Comparison of ENCODE assay signal across 1 cellular context in genomic region chr11:62394825-62395538, GRCh38.
TF ChIP-seq lines count a peak whose summit lies in the region.

No MANE protein-coding gene starts in this region.

TF ChIP-seq in K562, 482 proteins besides CTCF, POLR2A, EP300 and RAD21 (continued from another document and continues in another):
- TF ChIP-seq MGA (IDR thresholded peaks at IDR 0.05) = no peak
- TF ChIP-seq MLLT1 (IDR thresholded peaks at IDR 0.05) = no peak
- no peak for TF ChIP-seq KLF13 (tag; IDR thresholded peaks at IDR 0.05; ENCODE audit: borderline replicate concordance, low read depth)
- no peak for TF ChIP-seq SIN3A (IDR thresholded peaks at IDR 0.05; ENCODE audit: borderline replicate concordance in 2 of 2, control insufficient read depth in 1 of 2, low read depth in 2 of 2, low read length in 2 of 2)
- TF ChIP-seq, protein P1, sequence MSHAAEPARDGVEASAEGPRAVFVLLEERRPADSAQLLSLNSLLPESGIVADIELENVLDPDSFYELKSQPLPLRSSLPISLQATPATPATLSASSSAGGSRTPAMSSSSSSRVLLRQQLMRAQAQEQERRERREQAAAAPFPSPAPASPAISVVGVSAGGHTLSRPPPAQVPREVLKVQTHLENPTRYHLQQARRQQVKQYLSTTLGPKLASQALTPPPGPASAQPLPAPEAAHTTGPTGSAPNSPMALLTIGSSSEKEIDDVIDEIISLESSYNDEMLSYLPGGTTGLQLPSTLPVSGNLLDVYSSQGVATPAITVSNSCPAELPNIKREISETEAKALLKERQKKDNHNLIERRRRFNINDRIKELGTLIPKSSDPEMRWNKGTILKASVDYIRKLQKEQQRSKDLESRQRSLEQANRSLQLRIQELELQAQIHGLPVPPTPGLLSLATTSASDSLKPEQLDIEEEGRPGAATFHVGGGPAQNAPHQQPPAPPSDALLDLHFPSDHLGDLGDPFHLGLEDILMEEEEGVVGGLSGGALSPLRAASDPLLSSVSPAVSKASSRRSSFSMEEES (CRISPR knock-in tag; IDR thresholded peaks at IDR 0.05) = no peak
- TF ChIP-seq NR4A1 (CRISPR knock-in tag; IDR thresholded peaks at IDR 0.05) = no peak
- 0 out of 2 replicates have a peak, but pooled peaks have one; percentile 18 for TF ChIP-seq NR4A1 (tag; IDR thresholded peaks at IDR 0.05)
- peak; percentile 83 for TF ChIP-seq BRD9 (IDR thresholded peaks at IDR 0.05; ENCODE audit: low read depth, partially characterized antibody)
- TF ChIP-seq, protein P2, sequence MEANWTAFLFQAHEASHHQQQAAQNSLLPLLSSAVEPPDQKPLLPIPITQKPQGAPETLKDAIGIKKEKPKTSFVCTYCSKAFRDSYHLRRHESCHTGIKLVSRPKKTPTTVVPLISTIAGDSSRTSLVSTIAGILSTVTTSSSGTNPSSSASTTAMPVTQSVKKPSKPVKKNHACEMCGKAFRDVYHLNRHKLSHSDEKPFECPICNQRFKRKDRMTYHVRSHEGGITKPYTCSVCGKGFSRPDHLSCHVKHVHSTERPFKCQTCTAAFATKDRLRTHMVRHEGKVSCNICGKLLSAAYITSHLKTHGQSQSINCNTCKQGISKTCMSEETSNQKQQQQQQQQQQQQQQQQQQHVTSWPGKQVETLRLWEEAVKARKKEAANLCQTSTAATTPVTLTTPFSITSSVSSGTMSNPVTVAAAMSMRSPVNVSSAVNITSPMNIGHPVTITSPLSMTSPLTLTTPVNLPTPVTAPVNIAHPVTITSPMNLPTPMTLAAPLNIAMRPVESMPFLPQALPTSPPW (CRISPR knock-in tag; IDR thresholded peaks at IDR 0.05) = 0 out of 2 replicates have a peak, but pooled peaks have one; percentile 27
- no peak for TF ChIP-seq ZNF436 (CRISPR knock-in tag; IDR thresholded peaks at IDR 0.05)
- 0 out of 2 replicates have a peak, but pooled peaks have one; percentile 13 for TF ChIP-seq JUND (IDR thresholded peaks at IDR 0.05; ENCODE audit: borderline replicate concordance, low read depth, low read length)
- 0 out of 3 replicates have a peak, but pooled peaks have one; percentile 8 for TF ChIP-seq JUND (tag; IDR thresholded peaks at IDR 0.05; ENCODE audit: borderline replicate concordance, low read depth, low read length)
- peak; percentile 30 for TF ChIP-seq EP400 (IDR thresholded peaks at IDR 0.05)
- no peak for TF ChIP-seq TCF7L2 (IDR thresholded peaks at IDR 0.05; ENCODE audit: low read depth, low read length)
- no peak for TF ChIP-seq IFI16 (CRISPR knock-in tag; IDR thresholded peaks at IDR 0.05)
- TF ChIP-seq NCOA2 (IDR thresholded peaks at IDR 0.05; ENCODE audit: partially characterized antibody in 2 of 2) = no peak
- no peak for TF ChIP-seq MXD1 (CRISPR knock-in tag; IDR thresholded peaks at IDR 0.05; ENCODE audit: borderline replicate concordance, poor library complexity, severe bottlenecking)
- peak; percentile 65; the same call in 1 of the 2 replicates for TF ChIP-seq ARID2 (IDR thresholded peaks at IDR 0.05)
- no peak for TF ChIP-seq ZNF79 (CRISPR knock-in tag; IDR thresholded peaks at IDR 0.05; ENCODE audit: low read depth)
- no peak for TF ChIP-seq FOXJ3 (CRISPR knock-in tag; IDR thresholded peaks at IDR 0.05)
- no peak for TF ChIP-seq ETS1 (conservative IDR thresholded peaks at IDR 0.05; ENCODE audit: control insufficient read depth, low read depth, low read length)
- TF ChIP-seq TBL1XR1 (IDR thresholded peaks at IDR 0.05; ENCODE audit: low read length in 2 of 2) = no peak
- TF ChIP-seq PRDM10 (IDR thresholded peaks at IDR 0.05; ENCODE audit: partially characterized antibody) = peak; percentile 45
- TF ChIP-seq TAF15 (IDR thresholded peaks at IDR 0.05; ENCODE audit: low read depth, low read length) = no peak
- no peak for TF ChIP-seq NFRKB (IDR thresholded peaks at IDR 0.05; ENCODE audit: low read depth)
- no peak for TF ChIP-seq ZNF707 (CRISPR knock-in tag; conservative IDR thresholded peaks at IDR 0.05)
- no peak for TF ChIP-seq BCL6 (CRISPR knock-in tag; IDR thresholded peaks at IDR 0.05)
- TF ChIP-seq, protein P3, sequence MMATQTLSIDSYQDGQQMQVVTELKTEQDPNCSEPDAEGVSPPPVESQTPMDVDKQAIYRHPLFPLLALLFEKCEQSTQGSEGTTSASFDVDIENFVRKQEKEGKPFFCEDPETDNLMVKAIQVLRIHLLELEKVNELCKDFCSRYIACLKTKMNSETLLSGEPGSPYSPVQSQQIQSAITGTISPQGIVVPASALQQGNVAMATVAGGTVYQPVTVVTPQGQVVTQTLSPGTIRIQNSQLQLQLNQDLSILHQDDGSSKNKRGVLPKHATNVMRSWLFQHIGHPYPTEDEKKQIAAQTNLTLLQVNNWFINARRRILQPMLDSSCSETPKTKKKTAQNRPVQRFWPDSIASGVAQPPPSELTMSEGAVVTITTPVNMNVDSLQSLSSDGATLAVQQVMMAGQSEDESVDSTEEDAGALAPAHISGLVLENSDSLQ (IDR thresholded peaks at IDR 0.05) = peak; percentile 67
- TF ChIP-seq ZNF507 (tag; conservative IDR thresholded peaks at IDR 0.05) = no peak
- TF ChIP-seq RCOR1 (IDR thresholded peaks at IDR 0.05; ENCODE audit: borderline replicate concordance in 1 of 2, low read depth in 2 of 2, low read length in 2 of 2) = 0 out of 4 replicates have a peak, but pooled peaks of 1 of the 2 experiments have one; percentile 25
- no peak for TF ChIP-seq MYBL2 (IDR thresholded peaks at IDR 0.05; ENCODE audit: low read depth)
- TF ChIP-seq MYBL2 (CRISPR knock-in tag; IDR thresholded peaks at IDR 0.05; ENCODE audit: borderline replicate concordance) = no peak
- TF ChIP-seq CREM (IDR thresholded peaks at IDR 0.05; ENCODE audit: low read depth) = 0 out of 2 replicates have a peak, but pooled peaks have one; percentile 10
